ENCODE assay signal across 13 cellular contexts in the genomic region with DNA sequence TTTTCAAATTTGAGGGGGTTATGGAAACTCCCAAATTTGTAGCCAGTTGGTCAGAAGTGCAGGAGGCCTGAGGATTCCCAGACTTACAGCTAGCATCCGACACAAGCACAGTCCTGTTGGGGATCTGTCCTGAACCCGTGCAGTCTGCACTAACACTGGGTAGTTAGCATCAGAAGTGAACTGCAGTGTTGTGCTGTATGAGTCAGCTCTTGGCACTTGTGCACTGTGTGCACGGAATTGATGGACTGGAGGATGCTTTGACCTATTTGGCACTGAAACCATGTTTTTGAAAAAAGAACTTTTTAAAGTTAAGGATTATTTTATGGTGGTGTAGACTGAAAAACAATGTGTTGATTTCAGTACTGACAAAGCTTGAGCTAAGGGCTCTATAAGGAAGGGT.
A peak's percentile ranks its signal among the peaks of the same experiment; 100 is the strongest.
DNase-seq lines count a peak whose midpoint lies in the region; ATAC-seq, FAIRE-seq and TF ChIP-seq lines count a peak whose summit lies in the region.
"Had no signal": no experiment of that assay in that cellular context is flagged by ENCODE, and none has a peak within 500 bp of the region (broad histone marks: within the 10 kb centered on the region; RNA-seq: fewer than 3 reads in every experiment).

No MANE protein-coding gene starts in this region.

- peak; percentile 91 to 94 for ATAC-seq in right cardiac atrium
- no peak for ATAC-seq in T-helper 17 cell
- no peak for ATAC-seq in activated CD8-positive, alpha-beta T cell treated with anti-CD3 and anti-CD28 coated beads for 36 hours
- ATAC-seq in GM21423 (IDR thresholded peaks at IDR 0.05; ENCODE audit: unreplicated experiment), result no peak

- H3K4me1 ChIP-seq in right cardiac atrium (ENCODE audit: control insufficient read depth, insufficient read depth, low read length), result peaks cover 14% of the 10 kb centered on the region

- H3K9me3 ChIP-seq in right cardiac atrium (ENCODE audit: control insufficient read depth, low read length), result no peaks in the 10 kb centered on the region
- no peaks in the 10 kb centered on the region for H3K9me3 ChIP-seq in T-helper 17 cell (ENCODE audit: control insufficient read depth, low read length, poor library complexity, severe bottlenecking)

- intact Hi-C loops in right cardiac atrium (cut with DNase I), result no loop called here
- intact Hi-C loops in activated CD8-positive, alpha-beta T cell treated with anti-CD3 and anti-CD28 coated beads for 36 hours (cut with micrococcal nuclease), result no loop called here

- WGBS in right cardiac atrium, result 39% methylated on average over 3 of the region's 3 CpGs

- H3K4me1 Mint-ChIP-seq in T-helper 17 cell, result no peaks in the 10 kb centered on the region
- H3K4me1 Mint-ChIP-seq in activated CD8-positive, alpha-beta T cell treated with anti-CD3 and anti-CD28 coated beads for 36 hours (ENCODE audit: low read depth), result no peaks in the 10 kb centered on the region
- H3K4me1 Mint-ChIP-seq in glutamatergic neuron (ENCODE audit: low read depth, unreplicated experiment), result peaks cover 22% of the 10 kb centered on the region

- H3K27ac Mint-ChIP-seq in T-helper 17 cell (no peak overlapping the region), glutamatergic neuron (ENCODE audit: unreplicated experiment) (no peak overlapping the region)
- no peak overlapping the region for H3K27ac Mint-ChIP-seq in activated CD8-positive, alpha-beta T cell treated with anti-CD3 and anti-CD28 coated beads for 36 hours
- H3K27ac Mint-ChIP-seq: activated naive CD8-positive, alpha-beta T cell had no signal

- H3K36me3 ChIP-seq in bronchial epithelial cell (ENCODE audit: control insufficient read depth, insufficient read depth, low read length), result no peaks in the 10 kb centered on the region

- H3K9me3 Mint-ChIP-seq in activated CD8-positive, alpha-beta T cell treated with anti-CD3 and anti-CD28 coated beads for 36 hours, result no peaks in the 10 kb centered on the region
- no peaks in the 10 kb centered on the region for H3K9me3 Mint-ChIP-seq in glutamatergic neuron (ENCODE audit: unreplicated experiment)

- DNase-seq in H54 (ENCODE audit: insufficient read length, low spot score), result no peak
- DNase-seq in bronchial epithelial cell (ENCODE audit: low read depth), result peak; percentile 39
- peak; percentile 52 to 74 (median 57) for DNase-seq in right cardiac atrium
- peak; percentile 65 for DNase-seq in stromal cell of bone marrow (ENCODE audit: low read depth)
- no peak for DNase-seq in T-helper 17 cell
- no peak for DNase-seq in activated CD8-positive, alpha-beta T cell treated with anti-CD3 and anti-CD28 coated beads for 36 hours
- DNase-seq in glutamatergic neuron, result no peak
- DNase-seq: effector memory CD4-positive, alpha-beta T cell; NCI-H1436; NK-92 treated with Interleukin-12 subunit alpha and Interleukin-12 subunit beta, amount 100 ng/mL, for 24 hours; stimulated activated CD4-positive, alpha-beta T cell treated with anti-CD3 and anti-CD28 coated beads, Interleukin-12 subunit alpha, Interleukin-12 subunit beta, amount 100 ng/mL, for 4 hours had no signal

- TF ChIP-seq POLR2A in H54 (IDR thresholded peaks at IDR 0.05; ENCODE audit: low read depth, low read length), result no peak

- H3K4me3 Mint-ChIP-seq in T-helper 17 cell (no peak overlapping the region), glutamatergic neuron (ENCODE audit: unreplicated experiment) (no peak overlapping the region)
- no peak overlapping the region for H3K4me3 Mint-ChIP-seq in activated CD8-positive, alpha-beta T cell treated with anti-CD3 and anti-CD28 coated beads for 36 hours
- H3K4me3 Mint-ChIP-seq: activated naive CD8-positive, alpha-beta T cell had no signal

- CTCF ChIA-PET in activated CD8-positive, alpha-beta T cell treated with anti-CD3 and anti-CD28 coated beads for 36 hours (lab: Charles Lee), result no interaction called here

- H3K27me3 ChIP-seq in bronchial epithelial cell (ENCODE audit: control insufficient read depth, insufficient read depth, low read length) (no peaks in the 10 kb centered on the region), right cardiac atrium (ENCODE audit: control insufficient read depth, insufficient read depth) (no peaks in the 10 kb centered on the region)

- H3K4me3 ChIP-seq in bronchial epithelial cell (ENCODE audit: low read depth, low read length) (no peak overlapping the region), right cardiac atrium (ENCODE audit: low read length) (no peak overlapping the region)

- FAIRE-seq in H54 (lab: Jason Lieb, UNC) (peak; percentile 55), bronchial epithelial cell (lab: Jason Lieb, UNC) (no peak)

- peaks cover 26% of the 10 kb centered on the region for H3K27me3 Mint-ChIP-seq in T-helper 17 cell
- peaks cover 5% of the 10 kb centered on the region for H3K27me3 Mint-ChIP-seq in activated CD8-positive, alpha-beta T cell treated with anti-CD3 and anti-CD28 coated beads for 36 hours
- H3K27me3 Mint-ChIP-seq in glutamatergic neuron (ENCODE audit: unreplicated experiment), result no peaks in the 10 kb centered on the region

- H3K36me3 Mint-ChIP-seq in T-helper 17 cell (ENCODE audit: low read depth), result no peaks in the 10 kb centered on the region
- no peaks in the 10 kb centered on the region for H3K36me3 Mint-ChIP-seq in activated CD8-positive, alpha-beta T cell treated with anti-CD3 and anti-CD28 coated beads for 36 hours (ENCODE audit: low read depth)
- no peaks in the 10 kb centered on the region for H3K36me3 Mint-ChIP-seq in glutamatergic neuron (ENCODE audit: unreplicated experiment)
- H3K36me3 Mint-ChIP-seq: activated naive CD8-positive, alpha-beta T cell had no signal

- TF ChIP-seq CTCF in bronchial epithelial cell (IDR thresholded peaks at IDR 0.05; ENCODE audit: insufficient read depth, low read length, severe bottlenecking), result no peak
- no peak for TF ChIP-seq CTCF in activated CD8-positive, alpha-beta T cell treated with anti-CD3 and anti-CD28 coated beads for 36 hours (IDR thresholded peaks at IDR 0.05)
- TF ChIP-seq CTCF in glutamatergic neuron (IDR thresholded peaks at IDR 0.05; ENCODE audit: partially characterized antibody, unreplicated experiment), result no peak

- POLR2A ChIA-PET in activated CD8-positive, alpha-beta T cell treated with anti-CD3 and anti-CD28 coated beads for 36 hours (lab: Charles Lee), result no interaction called here

- H3K27ac ChIP-seq in right cardiac atrium (ENCODE audit: low read length), result no peak overlapping the region

Comparison
In these comparisons a context has a peak if more than half of its experiments do, and no peak if none do; other contexts are left out.
1. DNase-seq: peak in bronchial epithelial cell (single experiment), right cardiac atrium (3 of 3) and stromal cell of bone marrow (single experiment); none in H54 (single experiment), T-helper 17 cell (0 of 3), activated CD8-positive, alpha-beta T cell treated with anti-CD3 and anti-CD28 coated beads for 36 hours (single experiment) and glutamatergic neuron (single experiment).
2. ATAC-seq: peak in right cardiac atrium (2 of 2); none in T-helper 17 cell (single experiment), activated CD8-positive, alpha-beta T cell treated with anti-CD3 and anti-CD28 coated beads for 36 hours (single experiment) and GM21423 (single experiment).